9 cellular contexts compared by ENCODE assay signal in the genomic region with DNA sequence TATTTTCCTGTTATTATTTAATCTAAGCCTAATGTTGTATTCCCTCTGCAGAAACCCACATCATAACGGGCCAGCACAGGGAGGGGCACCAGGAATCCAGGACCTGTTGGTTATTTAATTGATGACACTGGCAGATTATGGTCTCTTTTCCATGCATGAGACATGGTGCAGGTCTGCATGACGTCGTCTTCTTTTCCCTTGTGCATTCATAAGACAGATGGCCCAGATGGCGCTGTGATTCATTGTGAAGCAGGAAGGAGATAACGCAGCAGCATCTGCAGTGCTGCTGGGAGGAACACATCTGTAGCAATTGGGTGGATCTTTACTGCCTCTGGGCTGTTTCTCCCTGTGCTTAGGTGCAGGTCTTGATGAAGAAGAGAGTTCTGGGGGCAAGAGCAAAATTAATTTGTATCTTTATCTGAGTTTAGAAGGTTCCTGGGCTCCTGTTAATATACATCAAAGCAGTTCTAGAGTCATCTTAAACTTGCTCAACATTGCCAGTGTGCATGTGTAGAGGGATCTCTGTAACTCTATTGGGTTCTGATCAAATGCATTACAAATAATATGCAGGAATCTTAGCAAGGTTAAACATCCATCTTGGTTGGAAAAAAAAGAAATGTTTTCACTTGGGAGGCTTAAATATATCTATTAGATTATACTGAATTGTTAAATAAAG.
DNase-seq lines count a peak whose midpoint lies in the region; ATAC-seq, FAIRE-seq and TF ChIP-seq lines count a peak whose summit lies in the region.
"Had no signal": no experiment of that assay in that cellular context is flagged by ENCODE, and none has a peak within 500 bp of the region (broad histone marks: within the 10 kb centered on the region; RNA-seq: fewer than 3 reads in every experiment).

No MANE protein-coding gene starts in this region.

- H3K9me2 ChIP-seq in Loucy (replicated peaks; ENCODE audit: low read depth, low read length): no peaks in the 10 kb centered on the region

- H3K79me2 ChIP-seq in HepG2 (ENCODE audit: insufficient read depth, low read length) (no peaks in the 10 kb centered on the region), Loucy (ENCODE audit: insufficient read depth, low read length) (no peaks in the 10 kb centered on the region)

- no peak for TF ChIP-seq RAD21 in HepG2 (CRISPR knock-in tag; IDR thresholded peaks at IDR 0.05)

- BruUV-seq in HepG2 (replicated peaks; lab: Mats Ljungman, UMichigan): no TSS peak

- FAIRE-seq in HepG2 (lab: Jason Lieb, UNC): no peak

- TF ChIP-seq POLR2A in HepG2 (IDR thresholded peaks at IDR 0.05; ENCODE audit: insufficient read depth in 1 of 2, low read depth in 2 of 2, low read length in 2 of 2) (no peak), right lobe of liver (IDR thresholded peaks at IDR 0.05) (no peak), tibial nerve (IDR thresholded peaks at IDR 0.05) (no peak)

- H3K27me3 ChIP-seq in HepG2 (ENCODE audit: control insufficient read depth in 1 of 2, insufficient read depth in 2 of 2, low read length in 2 of 2) (no peaks in the 10 kb centered on the region), right lobe of liver (no peaks in the 10 kb centered on the region), Loucy (ENCODE audit: insufficient read depth, low read length, poor library complexity, severe bottlenecking) (no peaks in the 10 kb centered on the region), tibial nerve (no peaks in the 10 kb centered on the region)

- CTCF ChIA-PET in HepG2 (lab: Yijun Ruan, JAX; ENCODE audit: low intra/inter-chr PET ratio, low total read pairs): no interaction called here

- POLR2A ChIA-PET in HepG2 (lab: Yijun Ruan, JAX): no interaction called here

- no peaks in the 10 kb centered on the region for H3K9me3 ChIP-seq in HepG2 (ENCODE audit: low read length)
- no peaks in the 10 kb centered on the region for H3K9me3 ChIP-seq in right lobe of liver
- H3K9me3 ChIP-seq in Loucy (ENCODE audit: insufficient read depth, low read depth, low read length): no peaks in the 10 kb centered on the region
- H3K9me3 ChIP-seq in tibial nerve: peaks cover 0 to 4% (median 0%) of the 10 kb centered on the region in 4 donors

- H3K9ac ChIP-seq in HepG2 (ENCODE audit: insufficient read depth, low read depth, low read length): no peak overlapping the region
- H3K9ac ChIP-seq in Loucy (ENCODE audit: low read depth, low read length, poor library complexity, severe bottlenecking): no peak overlapping the region

- intact Hi-C loops in HepG2 (cut with micrococcal nuclease; ENCODE audit: unreplicated experiment) (no loop called here), right lobe of liver (cut with DNase I) (no loop called here)

- H3K4me2 ChIP-seq in HepG2 (ENCODE audit: low read depth, low read length): no peak overlapping the region
- no peak overlapping the region for H3K4me2 ChIP-seq in Loucy (ENCODE audit: low read depth, low read length, poor library complexity, severe bottlenecking)

- 85% methylated on average over 5 of the region's 5 CpGs for WGBS in HepG2 (ENCODE audit: low lambda C conversion rate)
- 49% methylated on average over 5 of the region's 5 CpGs for WGBS in right lobe of liver (ENCODE audit: insufficient coverage, low coverage, low lambda C conversion rate, missing lambda C conversion rate)
- whole genome bisulfite sequencing in tibial nerve, 2 donors: 53 to 56% methylated on average over 5 of the region's 5 CpGs

- H3K4me3 ChIP-seq in HepG2 (replicated peaks in 1 of 3; ENCODE audit: insufficient read depth in 1 of 3, low read depth in 2 of 3, low read length in 3 of 3) (no peak overlapping the region), right lobe of liver (no peak overlapping the region), Loucy (ENCODE audit: low read length, poor library complexity, severe bottlenecking) (no peak overlapping the region), choroid plexus epithelial cell (ENCODE audit: low read depth, low read length) (no peak overlapping the region), tibial nerve (no peak overlapping the region)

- H3K36me3 ChIP-seq in HepG2 (replicated peaks in 1 of 2; ENCODE audit: control insufficient read depth in 1 of 2, insufficient read depth in 2 of 2, low read length in 2 of 2) (no peaks in the 10 kb centered on the region), right lobe of liver (no peaks in the 10 kb centered on the region), Loucy (ENCODE audit: insufficient read depth, low read length) (no peaks in the 10 kb centered on the region), tibial nerve (no peaks in the 10 kb centered on the region)

- H3K4me1 ChIP-seq in HepG2 (ENCODE audit: insufficient read depth, low read length): peaks cover 25% of the 10 kb centered on the region
- H3K4me1 ChIP-seq in right lobe of liver: peaks cover 0 to 12% (median 2%) of the 10 kb centered on the region in 4 donors
- peaks cover 20% of the 10 kb centered on the region for H3K4me1 ChIP-seq in Loucy (ENCODE audit: insufficient read depth, low read length, poor library complexity, severe bottlenecking)
- peaks cover 0 to 20% (median 0%) of the 10 kb centered on the region in 4 donors for H3K4me1 ChIP-seq in tibial nerve

- H3F3A ChIP-seq in Loucy (ENCODE audit: low read depth): no peaks in the 10 kb centered on the region

- no peak for TF ChIP-seq CTCF in HepG2 (CRISPR knock-in tag; IDR thresholded peaks at IDR 0.05)
- TF ChIP-seq CTCF in right lobe of liver (IDR thresholded peaks at IDR 0.05): no peak
- TF ChIP-seq CTCF in Loucy (conservative IDR thresholded peaks at IDR 0.05; ENCODE audit: low read length): peak; percentile 22; the same call in 1 of the 2 replicates
- TF ChIP-seq CTCF in choroid plexus epithelial cell (conservative IDR thresholded peaks at IDR 0.05; ENCODE audit: low read depth, low read length): peak; percentile 30
- TF ChIP-seq CTCF in tibial nerve (IDR thresholded peaks at IDR 0.05): no peak

- H4K20me1 ChIP-seq in HepG2 (ENCODE audit: insufficient read depth, low read length) (no peaks in the 10 kb centered on the region), Loucy (ENCODE audit: insufficient read depth, low read length, poor library complexity, severe bottlenecking) (no peaks in the 10 kb centered on the region)

- no peak for DNase-seq in HepG2 (ENCODE audit: low spot score)
- DNase-seq in right lobe of liver: no peak
- peak; percentile 79 for DNase-seq in choroid plexus epithelial cell (ENCODE audit: low read depth)
- DNase-seq in tibial nerve (ENCODE audit: low spot score in 2 of 2): no peak
- no peak for DNase-seq in NCI-H146 treated with DMSO at 0.1 percent for 48 hours (lab: John Stamatoyannopoulos, UW; ENCODE audit: unreplicated experiment)
- DNase-seq in cortex of kidney (lab: John Stamatoyannopoulos, UW): no peak
- DNase-seq in LoVo (ENCODE audit: low spot score): no peak
- DNase-seq: activated CD4-positive, alpha-beta T cell treated with anti-CD3 and anti-CD28 coated beads, Interleukin-2, amount 50 U/mL, for 4 hours had no signal

- TF ChIP-seq EP300 in HepG2 (IDR thresholded peaks at IDR 0.05; ENCODE audit: low read depth in 2 of 2, low read length in 2 of 2) (no peak), HepG2 (CRISPR knock-in tag; IDR thresholded peaks at IDR 0.05; ENCODE audit: borderline replicate concordance) (no peak), tibial nerve (IDR thresholded peaks at IDR 0.05) (no peak)

- H2AFZ ChIP-seq in HepG2 (ENCODE audit: low read length): no peak overlapping the region
- H2AFZ ChIP-seq in Loucy (ENCODE audit: low read length): no peak overlapping the region

- H3K27ac ChIP-seq in HepG2 (ENCODE audit: extremely low read length, insufficient read depth, low read length) (no peak overlapping the region), right lobe of liver (no peak overlapping the region), tibial nerve (no peak overlapping the region)

- in situ Hi-C loops in HepG2 (cut with HindIII; ENCODE audit: extremely low pct_ligation_motif_present, low pct_unique_long_range_greater_than_20kb): no loop called here

- ATAC-seq in HepG2 (no peak), right lobe of liver (no peak)

TF ChIP-seq in HepG2, 621 proteins besides CTCF, POLR2A, EP300 and RAD21:
- TF ChIP-seq KLF6 (CRISPR knock-in tag; IDR thresholded peaks at IDR 0.05): no peak
- peak; percentile 49 for TF ChIP-seq ATF7 (IDR thresholded peaks at IDR 0.05)
- TF ChIP-seq ATF7 (CRISPR knock-in tag; IDR thresholded peaks at IDR 0.05): no peak
- TF ChIP-seq STAG1 (CRISPR knock-in tag; IDR thresholded peaks at IDR 0.05): peak; percentile 17; the same call in 1 of the 2 replicates
TF ChIP-seq in HepG2: peak in this region for 2.

Comparison
In these comparisons a context has a peak if more than half of its experiments do, and no peak if none do; other contexts are left out.
1. CTCF ChIP-seq: peak in Loucy (single experiment) and choroid plexus epithelial cell (single experiment); none in HepG2 (single experiment), right lobe of liver (0 of 4) and tibial nerve (0 of 5).